ENCODE assay signal across 10 cellular contexts in the genomic region with DNA sequence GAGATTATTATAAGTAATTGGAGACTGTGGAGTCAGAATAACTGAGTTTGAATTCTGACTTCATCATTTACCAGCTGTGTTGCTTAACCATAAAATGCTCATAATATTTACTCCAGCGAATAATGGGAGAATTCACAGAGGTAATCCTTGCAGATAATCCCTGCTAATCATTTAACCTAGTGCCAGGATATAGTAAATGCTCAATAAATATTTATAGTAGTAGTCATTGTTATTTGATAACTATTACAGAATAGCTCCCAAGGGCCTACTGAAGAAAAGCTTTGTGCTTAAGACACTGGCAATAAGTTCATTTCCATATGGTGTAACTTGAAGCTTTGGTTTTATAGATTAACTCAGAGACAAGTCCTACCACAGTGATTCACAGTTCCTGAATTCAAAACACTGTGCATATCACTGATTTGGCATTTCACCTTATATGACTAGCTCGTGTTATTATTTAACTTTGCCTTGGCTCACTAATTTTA.
DNase-seq lines count a peak whose midpoint lies in the region; FAIRE-seq and TF ChIP-seq lines count a peak whose summit lies in the region.
"Had no signal": no experiment of that assay in that cellular context is flagged by ENCODE, and none has a peak within 500 bp of the region (broad histone marks: within the 10 kb centered on the region; RNA-seq: fewer than 3 reads in every experiment).

No MANE protein-coding gene starts in this region.

- TF ChIP-seq POLR2A in adrenal gland (IDR thresholded peaks at IDR 0.05) = no peak

- H3K4me1 ChIP-seq in adrenal gland (replicated peaks in 1 of 2) = peaks cover 0 to 7% of the 10 kb centered on the region in 2 donors

- peak; percentile 71 for DNase-seq in Daoy (ENCODE audit: low read depth)
- peak; percentile 95 for DNase-seq in HCEC 1CT
- peak; percentile 97 for DNase-seq in RCC 7860 (ENCODE audit: low spot score)
- DNase-seq in foreskin fibroblast = peak; percentile 85 to 88
- DNase-seq in frontal cortex (ENCODE audit: low spot score in 2 of 2) = no peak
- no peak for DNase-seq in SK-N-DZ (ENCODE audit: low spot score)
- no peak for DNase-seq in adrenal gland
- DNase-seq in stimulated activated naive CD4-positive, alpha-beta T cell (lab: John Stamatoyannopoulos, UW) = no peak
- DNase-seq: activated T-cell treated with anti-CD3 and anti-CD28 coated beads, Interleukin-2, amount 50 U/mL, for 1 hour had no signal

- peak; percentile 99 for FAIRE-seq in RCC 7860 (lab: Jason Lieb, UNC)
- no peak for FAIRE-seq in frontal cortex (lab: Jason Lieb, UNC)
- FAIRE-seq: colon had no signal

- H3K27me3 ChIP-seq in adrenal gland = no peaks in the 10 kb centered on the region

- intact Hi-C loops in adrenal gland (cut with DNase I) = no loop called here

- H3K36me3 ChIP-seq in adrenal gland (replicated peaks in 1 of 2) = no peaks in the 10 kb centered on the region

- H3K4me3 ChIP-seq in foreskin fibroblast (ENCODE audit: low read depth in 1 of 2, low read length in 2 of 2) (no peak overlapping the region), adrenal gland (no peak overlapping the region)

- no peak overlapping the region for H3K27ac ChIP-seq in adrenal gland

- TF ChIP-seq CTCF in foreskin fibroblast (IDR thresholded peaks at IDR 0.05; ENCODE audit: low read depth, low read length) = no peak
- no peak for TF ChIP-seq CTCF in adrenal gland (IDR thresholded peaks at IDR 0.05)

- WGBS in adrenal gland, 4 donors = 67 to 88% (median 69%) methylated on average over 2 of the region's 2 CpGs

- H3K9me3 ChIP-seq in adrenal gland (replicated peaks in 1 of 3) = no peaks in the 10 kb centered on the region

Comparison
In these comparisons a context has a peak if more than half of its experiments do, and no peak if none do; other contexts are left out.
1. DNase-seq: peak in Daoy (single experiment), HCEC 1CT (single experiment), RCC 7860 (single experiment) and foreskin fibroblast (2 of 2); none in frontal cortex (0 of 2), SK-N-DZ (single experiment), adrenal gland (0 of 7) and stimulated activated naive CD4-positive, alpha-beta T cell (0 of 6).